ENCODE assay signal across 19 cellular contexts in the genomic region with DNA sequence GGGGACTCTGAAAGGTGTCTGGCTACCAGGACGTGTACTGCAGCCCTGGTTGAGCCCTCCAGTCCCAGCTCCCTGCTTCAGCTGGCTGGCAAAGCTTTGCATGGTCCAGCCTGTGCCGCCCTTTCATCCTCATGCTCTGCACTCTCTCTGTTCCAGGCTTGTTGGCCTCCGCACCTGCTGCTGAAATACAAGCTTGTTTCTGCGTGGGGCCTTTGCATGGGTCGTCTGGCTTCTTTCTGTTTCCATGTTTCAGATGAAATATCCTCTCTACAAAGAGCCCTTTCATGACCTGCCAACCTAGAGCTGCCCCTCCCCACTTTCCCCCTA. TPM values are rescaled to one million over a fixed set of nuclear protein-coding genes. Genes with fewer than 3 reads are reported as not detected.
DNase-seq lines count a peak whose midpoint lies in the region; ATAC-seq and TF ChIP-seq lines count a peak whose summit lies in the region.
"Had no signal": no experiment of that assay in that cellular context is flagged by ENCODE, and none has a peak within 500 bp of the region (broad histone marks: within the 10 kb centered on the region; RNA-seq: fewer than 3 reads in every experiment).

No MANE protein-coding gene starts in this region.

- H3K27me3 Mint-ChIP-seq in activated CD8-positive, alpha-beta T cell treated with anti-CD3 and anti-CD28 coated beads, Interleukin-2, amount 10 ng/mL, durations not matched to agents 7 days and 5 days (ENCODE audit: low read depth), result no peaks in the 10 kb centered on the region
- H3K27me3 Mint-ChIP-seq in activated CD8-positive, alpha-beta T cell treated with anti-CD3 and anti-CD28 coated beads for 36 hours, result no peaks in the 10 kb centered on the region
- H3K27me3 Mint-ChIP-seq: activated CD4-positive, alpha-beta T cell treated with anti-CD3 and anti-CD28 coated beads, Interleukin-2, amount 10 ng/mL, durations not matched to agents 7 days and 5 days; activated naive CD8-positive, alpha-beta T cell treated with anti-CD3 and anti-CD28 coated beads, Interleukin-2, amount 50 U/mL, for 24 hours had no signal

- H3K36me3 Mint-ChIP-seq in activated CD8-positive, alpha-beta T cell treated with anti-CD3 and anti-CD28 coated beads, Interleukin-2, amount 10 ng/mL, durations not matched to agents 7 days and 5 days (ENCODE audit: low read depth), result no peaks in the 10 kb centered on the region
- no peaks in the 10 kb centered on the region for H3K36me3 Mint-ChIP-seq in activated CD8-positive, alpha-beta T cell treated with anti-CD3 and anti-CD28 coated beads for 36 hours (ENCODE audit: low read depth)

- no peak for TF ChIP-seq CTCF in activated CD8-positive, alpha-beta T cell treated with anti-CD3 and anti-CD28 coated beads for 36 hours (IDR thresholded peaks at IDR 0.05)

- intact Hi-C loops in activated CD8-positive, alpha-beta T cell treated with anti-CD3 and anti-CD28 coated beads for 36 hours (cut with micrococcal nuclease), result no loop called here
- intact Hi-C loops in head of caudate nucleus (cut with DNase I) (no loop called here), posterior cingulate gyrus (cut with DNase I) (no loop called here)

- CTCF ChIA-PET in activated CD8-positive, alpha-beta T cell treated with anti-CD3 and anti-CD28 coated beads, Interleukin-2, amount 10 ng/mL, durations not matched to agents 7 days and 5 days (lab: Charles Lee), result interaction anchor here (1.9 to 3.0 kb wide), 2 partner anchors 12 to 19 kb away, joined by 5 to 12 read pairs; no protein-coding TSS in a partner anchor
- CTCF ChIA-PET in activated CD8-positive, alpha-beta T cell treated with anti-CD3 and anti-CD28 coated beads for 36 hours (lab: Charles Lee), result interaction anchor here (1.0 to 2.4 kb wide), 3 partner anchors 10 to 19 kb away, joined by 3 to 13 read pairs (median 5); no protein-coding TSS in a partner anchor

- no peak for DNase-seq in activated CD8-positive, alpha-beta T cell treated with anti-CD3 and anti-CD28 coated beads, Interleukin-2, amount 10 ng/mL, durations not matched to agents 7 days and 5 days
- DNase-seq in activated CD8-positive, alpha-beta T cell treated with anti-CD3 and anti-CD28 coated beads for 36 hours, result no peak
- peak in 35 of 42 donors; percentile 26 to 83 (median 61) for DNase-seq in head of caudate nucleus
- DNase-seq in posterior cingulate gyrus, result peak in 6 of 10 donors; percentile 45 to 95 (median 58)
- peak; percentile 70 for DNase-seq in superior temporal gyrus (ENCODE audit: extremely low spot score)
- no peak for DNase-seq in retina
- DNase-seq: activated CD4-positive, alpha-beta T cell treated with anti-CD3 and anti-CD28 coated beads, Interleukin-2, amount 10 ng/mL, durations not matched to agents 7 days and 5 days; activated naive CD8-positive, alpha-beta T cell treated with anti-CD3 and anti-CD28 coated beads, Interleukin-2, amount 50 U/mL, for 24 hours; effector memory CD4-positive, alpha-beta T cell; foreskin melanocyte; PC-3; stimulated activated CD4-positive, alpha-beta T cell treated with anti-CD3 and anti-CD28 coated beads, Interleukin-4, amount 100 ng/mL, for 24 hours; stimulated activated naive CD4-positive, alpha-beta T cell treated with Interleukin-2 at 50 U/mL for 16 hours; upper lobe of left lung had no signal

- ATAC-seq in activated CD8-positive, alpha-beta T cell treated with anti-CD3 and anti-CD28 coated beads, Interleukin-2, amount 10 ng/mL, durations not matched to agents 7 days and 5 days, result no peak
- no peak for ATAC-seq in activated CD8-positive, alpha-beta T cell treated with anti-CD3 and anti-CD28 coated beads for 36 hours
- no peak for ATAC-seq in HG02885 (IDR thresholded peaks at IDR 0.05; ENCODE audit: poor library complexity, unreplicated experiment)
- no peak for ATAC-seq in HG02623 (IDR thresholded peaks at IDR 0.05; ENCODE audit: unreplicated experiment)
- ATAC-seq: activated naive CD8-positive, alpha-beta T cell treated with anti-CD3 and anti-CD28 coated beads, Interleukin-2, amount 50 U/mL, for 24 hours; body of pancreas; esophagus mucosa; Right ventricle myocardium inferior had no signal

- H3K27ac Mint-ChIP-seq in activated CD8-positive, alpha-beta T cell treated with anti-CD3 and anti-CD28 coated beads, Interleukin-2, amount 10 ng/mL, durations not matched to agents 7 days and 5 days, result peak overlapping the region; percentile 50
- H3K27ac Mint-ChIP-seq in activated CD8-positive, alpha-beta T cell treated with anti-CD3 and anti-CD28 coated beads for 36 hours, result no peak overlapping the region
- H3K27ac Mint-ChIP-seq: activated CD4-positive, alpha-beta T cell treated with anti-CD3 and anti-CD28 coated beads, Interleukin-2, amount 10 ng/mL, durations not matched to agents 7 days and 5 days; activated naive CD8-positive, alpha-beta T cell treated with anti-CD3 and anti-CD28 coated beads, Interleukin-2, amount 50 U/mL, for 24 hours had no signal

- POLR2A ChIA-PET in activated CD8-positive, alpha-beta T cell treated with anti-CD3 and anti-CD28 coated beads, Interleukin-2, amount 10 ng/mL, durations not matched to agents 7 days and 5 days (lab: Charles Lee), result interaction anchor here (0.5 kb wide), 1 partner anchor 19 kb away, joined by 3 read pairs; no protein-coding TSS in a partner anchor
- POLR2A ChIA-PET in activated CD8-positive, alpha-beta T cell treated with anti-CD3 and anti-CD28 coated beads for 36 hours (lab: Charles Lee), result interaction anchor here (1.0 kb wide), 1 partner anchor 69 kb away, joined by 3 read pairs; no protein-coding TSS in a partner anchor

- no peaks in the 10 kb centered on the region for H3K9me3 Mint-ChIP-seq in activated CD8-positive, alpha-beta T cell treated with anti-CD3 and anti-CD28 coated beads, Interleukin-2, amount 10 ng/mL, durations not matched to agents 7 days and 5 days (ENCODE audit: insufficient read depth)
- no peaks in the 10 kb centered on the region for H3K9me3 Mint-ChIP-seq in activated CD8-positive, alpha-beta T cell treated with anti-CD3 and anti-CD28 coated beads for 36 hours
- H3K9me3 Mint-ChIP-seq: activated CD4-positive, alpha-beta T cell treated with anti-CD3 and anti-CD28 coated beads, Interleukin-2, amount 10 ng/mL, durations not matched to agents 7 days and 5 days; activated naive CD8-positive, alpha-beta T cell treated with anti-CD3 and anti-CD28 coated beads, Interleukin-2, amount 50 U/mL, for 24 hours had no signal

- H3K4me3 Mint-ChIP-seq in activated CD8-positive, alpha-beta T cell treated with anti-CD3 and anti-CD28 coated beads, Interleukin-2, amount 10 ng/mL, durations not matched to agents 7 days and 5 days, result no peak overlapping the region
- H3K4me3 Mint-ChIP-seq in activated CD8-positive, alpha-beta T cell treated with anti-CD3 and anti-CD28 coated beads for 36 hours, result no peak overlapping the region
- H3K4me3 Mint-ChIP-seq: activated CD4-positive, alpha-beta T cell treated with anti-CD3 and anti-CD28 coated beads, Interleukin-2, amount 10 ng/mL, durations not matched to agents 7 days and 5 days; activated naive CD8-positive, alpha-beta T cell treated with anti-CD3 and anti-CD28 coated beads, Interleukin-2, amount 50 U/mL, for 24 hours had no signal

- peaks cover 8% of the 10 kb centered on the region for H3K4me1 Mint-ChIP-seq in activated CD8-positive, alpha-beta T cell treated with anti-CD3 and anti-CD28 coated beads, Interleukin-2, amount 10 ng/mL, durations not matched to agents 7 days and 5 days (ENCODE audit: low read depth)
- no peaks in the 10 kb centered on the region for H3K4me1 Mint-ChIP-seq in activated CD8-positive, alpha-beta T cell treated with anti-CD3 and anti-CD28 coated beads for 36 hours (ENCODE audit: low read depth)
- H3K4me1 Mint-ChIP-seq: activated naive CD8-positive, alpha-beta T cell treated with anti-CD3 and anti-CD28 coated beads, Interleukin-2, amount 50 U/mL, for 24 hours had no signal

RNA-seq across cellular contexts. Expression of a gene that starts 45.9 kb away (rescaled TPM):
- 1 to 10 TPM; 3.8 to 4.7 TPM for total RNA-seq in activated CD8-positive, alpha-beta T cell treated with anti-CD3 and anti-CD28 coated beads, Interleukin-2, amount 10 ng/mL, durations not matched to agents 7 days and 5 days
- total RNA-seq in activated CD8-positive, alpha-beta T cell treated with anti-CD3 and anti-CD28 coated beads for 36 hours, result 1 to 10 TPM in 1 of 2 experiments, under 1 TPM in 1; 0.58 to 1.2 TPM

Comparison
In these comparisons a context has a peak if more than half of its experiments do, and no peak if none do; other contexts are left out.
1. DNase-seq: peak in head of caudate nucleus (35 of 42), posterior cingulate gyrus (6 of 10) and superior temporal gyrus (single experiment); none in activated CD8-positive, alpha-beta T cell treated with anti-CD3 and anti-CD28 coated beads, Interleukin-2, amount 10 ng/mL, durations not matched to agents 7 days and 5 days (single experiment), activated CD8-positive, alpha-beta T cell treated with anti-CD3 and anti-CD28 coated beads for 36 hours (single experiment) and retina (single experiment).